ENCODE assay signal across 14 cellular contexts in genomic region chr16:17134586-17134985, GRCh38.
DNase-seq lines count a peak whose midpoint lies in the region; ATAC-seq and TF ChIP-seq lines count a peak whose summit lies in the region.
"Had no signal": no experiment of that assay in that cellular context is flagged by ENCODE, and none has a peak within 500 bp of the region (broad histone marks: within the 10 kb centered on the region; RNA-seq: fewer than 3 reads in every experiment).

No MANE protein-coding gene starts in this region.

- TF ChIP-seq POLR2A in testis (IDR thresholded peaks at IDR 0.05): no peak

- H3K9me3 Mint-ChIP-seq in activated B cell treated with CpG ODN at 0.5 μM for 24 hours (no peaks in the 10 kb centered on the region), WTC11 (no peaks in the 10 kb centered on the region)
- H3K9me3 Mint-ChIP-seq: activated naive CD4-positive, alpha-beta T cell treated with anti-CD3 and anti-CD28 coated beads, Interleukin-2, amount 10 ng/mL, durations not matched to agents 7 days and 5 days had no signal

- H3K27me3 ChIP-seq in upper lobe of right lung (no peaks in the 10 kb centered on the region), testis (no peaks in the 10 kb centered on the region)

- DNase-seq in activated B cell treated with CpG ODN at 0.5 μM for 24 hours (no peak), WTC11 (ENCODE audit: low spot score) (no peak), upper lobe of right lung (no peak), testis (no peak)
- DNase-seq: activated naive CD4-positive, alpha-beta T cell treated with anti-CD3 and anti-CD28 coated beads, Interleukin-2, amount 10 ng/mL, durations not matched to agents 7 days and 5 days; AML-193; central memory CD4-positive, alpha-beta T cell; mesenchymal stem cell; stimulated activated CD4-positive, alpha-beta T cell treated with anti-CD3 and anti-CD28 coated beads, Interleukin-1b, Interleukin-23, amount 100 ng/mL, for 48 hours had no signal

- H3K36me3 ChIP-seq in upper lobe of right lung (peaks cover 12% of the 10 kb centered on the region), testis (ENCODE audit: low read depth, missing control alignments) (no peaks in the 10 kb centered on the region)

- H3K27ac Mint-ChIP-seq in activated B cell treated with CpG ODN at 0.5 μM for 24 hours: peak overlapping the region; percentile 11
- no peak overlapping the region for H3K27ac Mint-ChIP-seq in WTC11
- H3K27ac Mint-ChIP-seq: activated naive CD4-positive, alpha-beta T cell treated with anti-CD3 and anti-CD28 coated beads, Interleukin-2, amount 10 ng/mL, durations not matched to agents 7 days and 5 days had no signal

- H3K4me1 Mint-ChIP-seq in activated B cell treated with CpG ODN at 0.5 μM for 24 hours (peaks cover 35% of the 10 kb centered on the region), WTC11 (peaks cover 14% of the 10 kb centered on the region; the same call in 1 of the 2 replicates)

- no peak for TF ChIP-seq CTCF in activated B cell treated with CpG ODN at 0.5 μM for 24 hours (IDR thresholded peaks at IDR 0.05)
- TF ChIP-seq CTCF in WTC11 (IDR thresholded peaks at IDR 0.05): no peak
- no peak for TF ChIP-seq CTCF in upper lobe of right lung (IDR thresholded peaks at IDR 0.05)
- TF ChIP-seq CTCF in testis (IDR thresholded peaks at IDR 0.05): no peak

- 95% methylated on average over 10 of the region's 10 CpGs for WGBS in testis, 2 donors

- H3K27me3 Mint-ChIP-seq in activated B cell treated with CpG ODN at 0.5 μM for 24 hours (no peaks in the 10 kb centered on the region), WTC11 (ENCODE audit: low read depth) (no peaks in the 10 kb centered on the region)
- H3K27me3 Mint-ChIP-seq: activated naive CD4-positive, alpha-beta T cell treated with anti-CD3 and anti-CD28 coated beads, Interleukin-2, amount 10 ng/mL, durations not matched to agents 7 days and 5 days had no signal

- intact Hi-C loops in activated B cell treated with CpG ODN at 0.5 μM for 24 hours (cut with micrococcal nuclease): no loop called here
- intact Hi-C loops in upper lobe of right lung (cut with DNase I): no loop called here
- intact Hi-C loops in testis (cut with DNase I; ENCODE audit: low total_unique reads): no loop called here

- no peaks in the 10 kb centered on the region for H3K9me3 ChIP-seq in upper lobe of right lung
- H3K9me3 ChIP-seq in testis: no peaks in the 10 kb centered on the region

- H3K4me1 ChIP-seq in upper lobe of right lung (no peaks in the 10 kb centered on the region), testis (no peaks in the 10 kb centered on the region)
- H3K4me1 ChIP-seq: parathyroid adenoma had no signal

- H3K27ac ChIP-seq in upper lobe of right lung (no peak overlapping the region), testis (no peak overlapping the region)
- H3K27ac ChIP-seq: parathyroid adenoma had no signal

- H3K4me3 Mint-ChIP-seq in activated B cell treated with CpG ODN at 0.5 μM for 24 hours (no peak overlapping the region), WTC11 (no peak overlapping the region)
- H3K4me3 Mint-ChIP-seq: activated naive CD4-positive, alpha-beta T cell treated with anti-CD3 and anti-CD28 coated beads, Interleukin-2, amount 10 ng/mL, durations not matched to agents 7 days and 5 days had no signal

- CTCF ChIA-PET in activated B cell treated with CpG ODN at 0.5 μM for 24 hours (lab: Charles Lee) (no interaction called here), WTC11 (lab: Charles Lee) (interaction anchor here (1.3 kb wide), 1 partner anchor 273 kb away, joined by 5 read pairs; no protein-coding TSS in a partner anchor)

- POLR2A ChIA-PET in activated B cell treated with CpG ODN at 0.5 μM for 24 hours (lab: Charles Lee) (interaction anchor here (1.1 to 1.3 kb wide), 2 partner anchors 60 to 167 kb away, joined by 3 to 4 read pairs; no protein-coding TSS in a partner anchor), WTC11 (lab: Charles Lee) (no interaction called here)

- H3K36me3 Mint-ChIP-seq in activated B cell treated with CpG ODN at 0.5 μM for 24 hours (ENCODE audit: low read depth) (peaks cover 84% of the 10 kb centered on the region), WTC11 (peaks cover 4% of the 10 kb centered on the region)

- ATAC-seq in GM18502 (IDR thresholded peaks at IDR 0.05; ENCODE audit: poor library complexity, unreplicated experiment): peak; percentile 86
- peak; percentile 91 for ATAC-seq in GM19463 (IDR thresholded peaks at IDR 0.05; ENCODE audit: unreplicated experiment)
- peak; percentile 78 for ATAC-seq in HG03045 (IDR thresholded peaks at IDR 0.05; ENCODE audit: unreplicated experiment)
- ATAC-seq in activated B cell treated with CpG ODN at 0.5 μM for 24 hours (ENCODE audit: low read depth): peak; percentile 42
- ATAC-seq in GM21367 (IDR thresholded peaks at IDR 0.05; ENCODE audit: unreplicated experiment): no peak
- ATAC-seq in WTC11: no peak
- ATAC-seq in upper lobe of right lung: no peak

- H3K4me3 ChIP-seq in upper lobe of right lung (no peak overlapping the region), testis (no peak overlapping the region)

TF ChIP-seq in WTC11, 78 proteins besides CTCF, POLR2A, EP300 and RAD21:
- TF ChIP-seq E2F5 (CRISPR knock-in tag; IDR thresholded peaks at IDR 0.05): no peak
- TF ChIP-seq USF1 (CRISPR knock-in tag; IDR thresholded peaks at IDR 0.05): no peak
- no peak for TF ChIP-seq ZNF317 (CRISPR knock-in tag; IDR thresholded peaks at IDR 0.05; ENCODE audit: borderline replicate concordance, low read depth)
- TF ChIP-seq NR3C1 (CRISPR knock-in tag; conservative IDR thresholded peaks at IDR 0.05; ENCODE audit: low read depth): no peak
TF ChIP-seq in WTC11: peak in this region for 0.

Comparison
In these comparisons a context has a peak if more than half of its experiments do, and no peak if none do; other contexts are left out.
1. ATAC-seq: peak in GM18502 (single experiment), GM19463 (single experiment), HG03045 (single experiment) and activated B cell treated with CpG ODN at 0.5 μM for 24 hours (single experiment); none in GM21367 (single experiment), WTC11 (single experiment) and upper lobe of right lung (single experiment).